ENCODE assay signal across 18 cellular contexts in the genomic region with DNA sequence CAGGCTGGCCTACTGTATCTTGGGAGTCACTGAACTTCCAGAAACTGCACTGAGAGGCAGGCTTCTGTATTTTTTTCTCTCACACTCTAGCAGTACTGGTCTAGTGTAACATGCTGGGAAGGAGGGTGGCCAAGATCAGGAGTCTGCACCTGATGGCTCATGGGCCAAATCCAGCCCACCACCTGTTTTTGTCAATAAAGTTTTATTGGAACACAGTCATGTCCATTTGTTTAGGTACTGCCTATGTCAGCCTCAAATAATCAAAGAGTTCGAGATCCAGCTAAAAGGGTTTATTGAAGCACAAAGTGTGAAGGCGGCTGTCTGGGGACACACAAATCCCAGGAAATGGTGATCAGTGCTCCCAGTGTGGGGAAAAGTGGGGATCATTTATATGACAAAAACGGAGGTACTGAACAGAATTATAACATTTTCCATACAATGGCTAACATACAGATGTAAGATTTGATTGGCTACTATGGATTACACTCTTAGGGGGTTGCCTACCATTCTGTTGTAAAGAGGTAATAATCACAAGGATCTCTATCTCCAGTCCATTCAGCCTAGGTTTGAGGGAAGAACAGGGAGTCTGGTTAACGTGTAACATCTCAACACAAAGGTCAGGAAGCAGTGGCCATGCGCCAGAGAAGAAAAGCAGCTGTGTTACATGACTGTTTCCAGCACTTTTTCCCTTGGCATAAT. TPM values are rescaled to one million over a fixed set of nuclear protein-coding genes. Genes with fewer than 3 reads are reported as not detected.
DNase-seq lines count a peak whose midpoint lies in the region; ATAC-seq and TF ChIP-seq lines count a peak whose summit lies in the region.
"Had no signal": no experiment of that assay in that cellular context is flagged by ENCODE, and none has a peak within 500 bp of the region (broad histone marks: within the 10 kb centered on the region; RNA-seq: fewer than 3 reads in every experiment).

No MANE protein-coding gene starts in this region.

- H3K4me1 ChIP-seq in mucosa of rectum (ENCODE audit: control insufficient read depth in 2 of 2, insufficient read depth in 2 of 2, low read length in 2 of 2): peaks cover 15 to 25% of the 10 kb centered on the region in 2 donors
- H3K4me1 ChIP-seq in suprapubic skin: no peaks in the 10 kb centered on the region
- H3K4me1 ChIP-seq: left ventricle myocardium inferior, tibial nerve had no signal

- H3K9me3 ChIP-seq in mucosa of rectum (ENCODE audit: control insufficient read depth in 2 of 2, low read length in 2 of 2): no peaks in the 10 kb centered on the region
- H3K9me3 ChIP-seq in suprapubic skin: no peaks in the 10 kb centered on the region
- H3K9me3 ChIP-seq: tibial nerve had no signal

- H3K4me3 ChIP-seq in mucosa of rectum (ENCODE audit: low read length in 2 of 2) (no peak overlapping the region), suprapubic skin (no peak overlapping the region)
- H3K4me3 ChIP-seq: dorsolateral prefrontal cortex, left ventricle myocardium inferior, tibial nerve had no signal

- TF ChIP-seq CTCF in suprapubic skin (IDR thresholded peaks at IDR 0.05): no peak

- H3K27ac ChIP-seq in mucosa of rectum (ENCODE audit: low read depth in 2 of 2, low read length in 2 of 2) (peak overlapping the region; percentile 16 to 63), suprapubic skin (no peak overlapping the region)
- H3K27ac ChIP-seq: left ventricle myocardium inferior, RWPE1, tibial nerve had no signal

- 91% methylated on average over 5 of the region's 5 CpGs for WGBS in suprapubic skin

- peaks cover 11 to 21% of the 10 kb centered on the region in 2 donors for H3K36me3 ChIP-seq in mucosa of rectum (ENCODE audit: control insufficient read depth in 2 of 2, insufficient read depth in 2 of 2, low read length in 2 of 2)
- H3K36me3 ChIP-seq in suprapubic skin: peaks cover 54% of the 10 kb centered on the region

- H3K27me3 ChIP-seq in mucosa of rectum (ENCODE audit: control insufficient read depth in 2 of 2, insufficient read depth in 2 of 2, low read length in 2 of 2): no peaks in the 10 kb centered on the region
- H3K27me3 ChIP-seq in suprapubic skin: no peaks in the 10 kb centered on the region
- H3K27me3 ChIP-seq: dorsolateral prefrontal cortex, tibial nerve had no signal

- no peak for ATAC-seq in GM21381 (IDR thresholded peaks at IDR 0.05; ENCODE audit: unreplicated experiment)
- ATAC-seq: activated CD8-positive, alpha-beta memory T cell treated with anti-CD3 and anti-CD28 coated beads, Interleukin-2, amount 10 ng/mL, durations not matched to agents 7 days and 5 days; naive thymus-derived CD8-positive, alpha-beta T cell; T-cell had no signal

- TF ChIP-seq POLR2A in suprapubic skin (IDR thresholded peaks at IDR 0.05): no peak

- no peak for TF ChIP-seq EP300 in suprapubic skin (IDR thresholded peaks at IDR 0.05)

- H3K9ac ChIP-seq in mucosa of rectum (ENCODE audit: low read depth in 1 of 2, low read length in 2 of 2): peak overlapping the region in 1 of 2 donors; percentile 8

- DNase-seq in NAMALWA (ENCODE audit: low spot score) (peak; percentile 9), suprapubic skin (ENCODE audit: low spot score in 2 of 2) (no peak)
- DNase-seq: activated B cell treated with CpG ODN at 0.5 μM for 24 hours; activated CD8-positive, alpha-beta memory T cell treated with anti-CD3 and anti-CD28 coated beads, Interleukin-2, amount 10 ng/mL, durations not matched to agents 7 days and 5 days; activated naive CD4-positive, alpha-beta T cell; Calu3; dorsolateral prefrontal cortex; left ventricle myocardium inferior; naive thymus-derived CD8-positive, alpha-beta T cell; NCI-H2107; NCI-H82; retina; stimulated activated CD4-positive, alpha-beta T cell treated with anti-CD3 and anti-CD28 coated beads, Interleukin-2, amount 100 ng/mL, for 24 hours; T-cell had no signal

RNA-seq across cellular contexts. Expression of a gene that starts 12.9 kb away (rescaled TPM):
- total RNA-seq in suprapubic skin: 10 to 100 TPM; 22.8 to 43.9 (median 26.0) TPM

RNA-seq across cellular contexts. Expression of a gene that starts 28.0 kb away (rescaled TPM):
- 10 to 100 TPM; 18.8 to 36.0 (median 22.1) TPM for total RNA-seq in suprapubic skin

RNA-seq across cellular contexts. Expression of a gene that starts 32.1 kb away (rescaled TPM):
- total RNA-seq in suprapubic skin: 10 to 100 TPM; 17.9 to 43.9 (median 40.0) TPM

RNA-seq across cellular contexts. Expression of a gene that starts 44.4 kb away (rescaled TPM):
- not detected for total RNA-seq in suprapubic skin
- total RNA-seq: activated B cell treated with CpG ODN at 0.5 μM for 24 hours; activated CD8-positive, alpha-beta memory T cell treated with anti-CD3 and anti-CD28 coated beads, Interleukin-2, amount 10 ng/mL, durations not matched to agents 7 days and 5 days; Calu3; naive thymus-derived CD8-positive, alpha-beta T cell; T-cell; tibial nerve had no signal

RNA-seq across cellular contexts. Expression of a gene that starts 51.1 kb away (rescaled TPM):
- total RNA-seq in suprapubic skin: 10 to 100 TPM; 19.2 to 90.8 (median 56.9) TPM
